In genomic region chr7:134432296-134433152, GRCh38 we compare ENCODE assay signal across 8 cellular contexts. TPM values are rescaled to one million over a fixed set of nuclear protein-coding genes. Genes with fewer than 3 reads are reported as not detected.
DNase-seq lines count a peak whose midpoint lies in the region; ATAC-seq and TF ChIP-seq lines count a peak whose summit lies in the region.

No MANE protein-coding gene starts in this region.

- peak; percentile 44 for TF ChIP-seq POLR2A in right lobe of liver (IDR thresholded peaks at IDR 0.05)

- ATAC-seq in GM19324 (IDR thresholded peaks at IDR 0.05; ENCODE audit: low FRiP score, unreplicated experiment) (peak; percentile 91), HG03457 (IDR thresholded peaks at IDR 0.05; ENCODE audit: unreplicated experiment) (peak; percentile 93), right lobe of liver (peak; percentile 96 to 99 (median 97))

- H3K4me2 ChIP-seq in BLaER1: peak overlapping the region; percentile 83

- peak overlapping the region; percentile 50; the same call in 1 of the 2 replicates for H3K9ac ChIP-seq in BLaER1

- H3K27ac ChIP-seq in BLaER1 (no peak overlapping the region), dorsolateral prefrontal cortex (peak overlapping the region in 58 of 59 donors; percentile 12 to 91 (median 74)), right lobe of liver (peak overlapping the region in 2 of 3 donors; percentile 20 to 79)

- H3K27me3 ChIP-seq in BLaER1 (no peaks in the 10 kb centered on the region), dorsolateral prefrontal cortex (no peaks in the 10 kb centered on the region), right lobe of liver (no peaks in the 10 kb centered on the region)

- no peaks in the 10 kb centered on the region for H4K20me1 ChIP-seq in BLaER1

- H3K4me3 ChIP-seq in BLaER1 (peak overlapping the region; percentile 58), dorsolateral prefrontal cortex (peak overlapping the region; percentile 1 to 69 (median 51)), right lobe of liver (peak overlapping the region; percentile 12 to 34 (median 15))

- TF ChIP-seq CTCF in dorsolateral prefrontal cortex (IDR thresholded peaks at IDR 0.05 in 54 of 56, conservative IDR thresholded peaks at IDR 0.05 in 2 of 56; ENCODE audit: low read depth in 1 of 56, partially characterized antibody in 56 of 56): peak; percentile 62 to 97 (median 85)
- peak; percentile 67 to 90 (median 72) for TF ChIP-seq CTCF in right lobe of liver (IDR thresholded peaks at IDR 0.05)

- H3K36me3 ChIP-seq in BLaER1 (no peaks in the 10 kb centered on the region), right lobe of liver (no peaks in the 10 kb centered on the region)

- intact Hi-C loops in dorsolateral prefrontal cortex (cut with DNase I): loop anchor here (1.0 to 10.0 kb wide), 5 partner anchors 80 to 522 kb away; no protein-coding TSS in a partner anchor
- intact Hi-C loops in right lobe of liver (cut with DNase I): loop anchor here in 1 of 2 donors (10.0 kb wide), 1 partner anchor 182 kb away; no protein-coding TSS in a partner anchor

- DNase-seq in NCI-H524 (lab: John Stamatoyannopoulos, UW) (peak; percentile 93 to 98), dorsolateral prefrontal cortex (peak; percentile 49 to 84 (median 76)), right lobe of liver (peak; percentile 82 to 88 (median 85))
- DNase-seq in activated CD4-positive, alpha-beta T cell treated with anti-CD3 and anti-CD28 coated beads, Interleukin-2, amount 50 U/mL, for 48 hours: peak; percentile 76 to 82
- DNase-seq in stimulated activated CD4-positive, alpha-beta T cell treated with anti-CD3 and anti-CD28 coated beads, Interleukin-4, amount 100 ng/mL, for 24 hours: peak; percentile 76

- H3K4me1 ChIP-seq in BLaER1 (peaks cover 21% of the 10 kb centered on the region), right lobe of liver (no peaks in the 10 kb centered on the region)

- H3K9me3 ChIP-seq in BLaER1 (no peaks in the 10 kb centered on the region; the same call in 1 of the 2 replicates), right lobe of liver (no peaks in the 10 kb centered on the region)

- WGBS in right lobe of liver (ENCODE audit: insufficient coverage, low coverage, low lambda C conversion rate, missing lambda C conversion rate): 5% methylated on average over 27 of the region's 31 CpGs

RNA-seq across cellular contexts. Expression of gene AKR1B1, which starts 26.4 kb away (rescaled TPM):
- total RNA-seq in dorsolateral prefrontal cortex (100 to 1,000 TPM in 73 of 120 experiments, 10 to 100 TPM in 47; 77.9 to 140 (median 103) TPM), right lobe of liver (10 to 100 TPM in 3 of 6 experiments, 1 to 10 TPM in 3; 6.9 to 18.1 (median 9.7) TPM)

Comparison
In these comparisons a context has a peak if more than half of its experiments do, and no peak if none do; other contexts are left out.
1. RNA of gene AKR1B1, which starts 26.4 kb away (total RNA-seq): 77.9 to 140 TPM in dorsolateral prefrontal cortex; 6.9 to 18.1 TPM in right lobe of liver; every median in the first group is over 4 times any median in the second.
2. Peak in every context shown above with its lines, with median percentiles within 50 percentile points of each other: H3K4me3 ChIP-seq, ATAC-seq and DNase-seq.